In the genomic region with DNA sequence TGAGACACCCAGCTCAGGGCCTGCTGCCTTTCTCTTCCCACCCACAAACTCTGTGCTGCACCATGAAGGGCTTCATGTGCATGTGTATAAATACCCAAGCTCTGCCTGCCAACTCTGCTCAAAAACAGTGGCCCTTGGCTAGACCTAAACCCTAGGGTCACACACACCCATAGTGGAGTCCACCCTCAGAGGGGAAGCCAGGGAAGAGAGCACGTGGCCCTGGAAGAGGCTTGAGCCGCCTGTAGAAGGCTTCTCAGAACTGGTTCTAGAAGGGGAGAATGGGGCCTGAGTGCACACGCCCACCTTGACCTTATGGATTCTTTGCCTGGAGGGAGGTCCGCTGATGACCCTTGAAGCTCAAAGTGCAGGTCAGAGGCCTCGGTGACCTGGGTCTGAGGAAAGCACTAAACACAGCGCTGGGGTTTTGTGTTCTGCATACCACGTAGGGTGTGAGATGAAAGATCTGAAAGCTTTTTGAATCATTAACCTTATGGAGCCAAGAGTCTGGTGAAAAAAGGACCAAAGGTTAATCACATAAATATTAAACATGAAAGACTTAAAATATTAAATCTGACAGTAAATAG, we compare ENCODE assay signal across 21 cellular contexts.
A peak's percentile ranks its signal among the peaks of the same experiment; 100 is the strongest.
DNase-seq lines count a peak whose midpoint lies in the region; ATAC-seq, FAIRE-seq and TF ChIP-seq lines count a peak whose summit lies in the region.
"Had no signal": no experiment of that assay in that cellular context is flagged by ENCODE, and none has a peak within 500 bp of the region (broad histone marks: within the 10 kb centered on the region; RNA-seq: fewer than 3 reads in every experiment).

No MANE protein-coding gene starts in this region.

- H3K9ac ChIP-seq in BLaER1 (no peak overlapping the region), HepG2 (ENCODE audit: insufficient read depth, low read depth, low read length) (no peak overlapping the region)

- H3K36me3 ChIP-seq in BLaER1 (peaks cover 84% of the 10 kb centered on the region), HepG2 (replicated peaks in 1 of 2; ENCODE audit: control insufficient read depth in 1 of 2, insufficient read depth in 2 of 2, low read length in 2 of 2) (peaks cover 12 to 27% of the 10 kb centered on the region in 2 experiments)
- peaks cover 76% of the 10 kb centered on the region for H3K36me3 ChIP-seq in CD4-positive, alpha-beta memory T cell (ENCODE audit: insufficient read depth, low read length)

- WGBS in HepG2 (ENCODE audit: low lambda C conversion rate), result 44% methylated on average over 7 of the region's 7 CpGs

- no peak for ATAC-seq in activated CD8-positive, alpha-beta T cell treated with anti-CD3 and anti-CD28 coated beads, Interleukin-2, amount 10 ng/mL, durations not matched to agents 7 days and 5 days
- ATAC-seq in HepG2 (peak; percentile 59), HG03565 (IDR thresholded peaks at IDR 0.05; ENCODE audit: unreplicated experiment) (no peak), HG02678 (IDR thresholded peaks at IDR 0.05; ENCODE audit: unreplicated experiment) (no peak), HG02759 (IDR thresholded peaks at IDR 0.05; ENCODE audit: unreplicated experiment) (no peak)
- ATAC-seq: Panc1 had no signal

- no peak overlapping the region for H3K4me3 Mint-ChIP-seq in CD4-positive, alpha-beta memory T cell
- H3K4me3 Mint-ChIP-seq in activated CD8-positive, alpha-beta T cell treated with anti-CD3 and anti-CD28 coated beads, Interleukin-2, amount 10 ng/mL, durations not matched to agents 7 days and 5 days, result no peak overlapping the region
- H3K4me3 Mint-ChIP-seq: endodermal cell had no signal

- no peaks in the 10 kb centered on the region for H3K27me3 Mint-ChIP-seq in CD4-positive, alpha-beta memory T cell
- no peaks in the 10 kb centered on the region for H3K27me3 Mint-ChIP-seq in activated CD8-positive, alpha-beta T cell treated with anti-CD3 and anti-CD28 coated beads, Interleukin-2, amount 10 ng/mL, durations not matched to agents 7 days and 5 days (ENCODE audit: low read depth)

- no peak for DNase-seq in CD4-positive, alpha-beta memory T cell
- DNase-seq in activated CD8-positive, alpha-beta T cell treated with anti-CD3 and anti-CD28 coated beads, Interleukin-2, amount 10 ng/mL, durations not matched to agents 7 days and 5 days, result no peak
- peak; percentile 33 for DNase-seq in HepG2 (ENCODE audit: low spot score)
- no peak for DNase-seq in activated CD4-positive, CD25-positive, alpha-beta regulatory T cell (lab: John Stamatoyannopoulos, UW)
- DNase-seq: activated CD4-positive, CD25-positive, alpha-beta regulatory T cell treated with anti-CD3 and anti-CD28 coated beads, Interleukin-2, amount 50 U/mL, for 72 hours; adrenal gland; colonic mucosa; endodermal cell; HCEC 1CT; NCI-H1092 treated with DMSO at 0.1 percent for 48 hours; NCI-H2081 treated with DMSO at 0.1 percent for 48 hours; NCI-H446 treated with DMSO at 0.1 percent for 48 hours; retina; substantia nigra; T-helper 9 cell had no signal

- H3K4me2 ChIP-seq in BLaER1, result no peak overlapping the region
- no peak overlapping the region for H3K4me2 ChIP-seq in HepG2 (ENCODE audit: low read depth, low read length)

- peaks cover 0 to 2% (median 0%) of the 10 kb centered on the region in 8 donors for H3K9me3 Mint-ChIP-seq in CD4-positive, alpha-beta memory T cell
- H3K9me3 Mint-ChIP-seq in activated CD8-positive, alpha-beta T cell treated with anti-CD3 and anti-CD28 coated beads, Interleukin-2, amount 10 ng/mL, durations not matched to agents 7 days and 5 days (ENCODE audit: insufficient read depth), result no peaks in the 10 kb centered on the region
- H3K9me3 Mint-ChIP-seq: endodermal cell had no signal

- intact Hi-C loops in CD4-positive, alpha-beta memory T cell (cut with micrococcal nuclease), result loop anchor here (5.0 kb wide), 1 partner anchor 151 kb away; no protein-coding TSS in a partner anchor
- intact Hi-C loops in HepG2 (cut with micrococcal nuclease; ENCODE audit: unreplicated experiment), result loop anchor here (5.0 kb wide), 1 partner anchor 74 kb away; no protein-coding TSS in a partner anchor

- H3K4me1 ChIP-seq in BLaER1 (peaks cover 31% of the 10 kb centered on the region), HepG2 (ENCODE audit: insufficient read depth, low read length) (peaks cover 36% of the 10 kb centered on the region)
- H3K4me1 ChIP-seq in CD4-positive, alpha-beta memory T cell (ENCODE audit: insufficient read depth, low read length), result peaks cover 27% of the 10 kb centered on the region
- H3K4me1 ChIP-seq: adrenal gland, colonic mucosa had no signal

- POLR2A ChIA-PET in CD4-positive, alpha-beta memory T cell (lab: Charles Lee; ENCODE audit: partially characterized antibody), result no interaction called here
- POLR2A ChIA-PET in activated CD8-positive, alpha-beta T cell treated with anti-CD3 and anti-CD28 coated beads, Interleukin-2, amount 10 ng/mL, durations not matched to agents 7 days and 5 days (lab: Charles Lee), result no interaction called here
- POLR2A ChIA-PET in HepG2 (lab: Yijun Ruan, JAX), result no interaction called here

- peak overlapping the region in 6 of 7 donors; percentile 41 to 77 (median 61) for H3K27ac Mint-ChIP-seq in CD4-positive, alpha-beta memory T cell
- peak overlapping the region; percentile 43 for H3K27ac Mint-ChIP-seq in activated CD8-positive, alpha-beta T cell treated with anti-CD3 and anti-CD28 coated beads, Interleukin-2, amount 10 ng/mL, durations not matched to agents 7 days and 5 days
- H3K27ac Mint-ChIP-seq: endodermal cell had no signal

- TF ChIP-seq CTCF in HepG2 (CRISPR knock-in tag; IDR thresholded peaks at IDR 0.05), result no peak

- H4K20me1 ChIP-seq in BLaER1, result peaks cover 43% of the 10 kb centered on the region
- H4K20me1 ChIP-seq in HepG2 (ENCODE audit: insufficient read depth, low read length), result no peaks in the 10 kb centered on the region

- FAIRE-seq in HepG2 (lab: Jason Lieb, UNC), result peak; percentile 4
- FAIRE-seq: D721Med had no signal

- no peaks in the 10 kb centered on the region for H3K79me2 ChIP-seq in HepG2 (ENCODE audit: insufficient read depth, low read length)

- peaks cover 23 to 43% (median 26%) of the 10 kb centered on the region in 4 donors for H3K4me1 Mint-ChIP-seq in CD4-positive, alpha-beta memory T cell
- peaks cover 29% of the 10 kb centered on the region for H3K4me1 Mint-ChIP-seq in activated CD8-positive, alpha-beta T cell treated with anti-CD3 and anti-CD28 coated beads, Interleukin-2, amount 10 ng/mL, durations not matched to agents 7 days and 5 days (ENCODE audit: low read depth)
- H3K4me1 Mint-ChIP-seq: endodermal cell had no signal

- no TSS peak for BruUV-seq in HepG2 (replicated peaks; lab: Mats Ljungman, UMichigan)

- TF ChIP-seq RAD21 in HepG2 (CRISPR knock-in tag; IDR thresholded peaks at IDR 0.05), result no peak

- in situ Hi-C loops in HepG2 (cut with HindIII; ENCODE audit: extremely low pct_ligation_motif_present, low pct_unique_long_range_greater_than_20kb), result loop anchor here (25.0 kb wide), 1 partner anchor 411 kb away; the partner anchor contains the start of genes LSM11 and THG1L

- H3K4me3 ChIP-seq in BLaER1 (no peak overlapping the region), HepG2 (replicated peaks in 1 of 3; ENCODE audit: insufficient read depth in 1 of 3, low read depth in 2 of 3, low read length in 3 of 3) (no peak overlapping the region)
- H3K4me3 ChIP-seq in CD4-positive, alpha-beta memory T cell (ENCODE audit: low read length in 2 of 2), result no peak overlapping the region
- H3K4me3 ChIP-seq: adrenal gland, colonic mucosa had no signal

- H2AFZ ChIP-seq in HepG2 (ENCODE audit: low read length), result no peak overlapping the region

- TF ChIP-seq POLR2A in HepG2 (IDR thresholded peaks at IDR 0.05; ENCODE audit: insufficient read depth in 1 of 2, low read depth in 2 of 2, low read length in 2 of 2), result no peak

- H3K27ac ChIP-seq in BLaER1 (peak overlapping the region; percentile 1; the same call in 1 of the 2 replicates), HepG2 (ENCODE audit: extremely low read length, insufficient read depth, low read length) (peak overlapping the region; percentile 68)
- no peak overlapping the region for H3K27ac ChIP-seq in CD4-positive, alpha-beta memory T cell (ENCODE audit: low read depth, low read length)
- H3K27ac ChIP-seq: adrenal gland, colonic mucosa had no signal

- TF ChIP-seq EP300 in HepG2 (IDR thresholded peaks at IDR 0.05; ENCODE audit: low read depth in 2 of 2, low read length in 2 of 2) (peak in 1 of 2 experiments; percentile 30; a peak in 1 of 4 replicates), HepG2 (CRISPR knock-in tag; IDR thresholded peaks at IDR 0.05; ENCODE audit: borderline replicate concordance) (no peak)

- H3K9me3 ChIP-seq in BLaER1 (no peaks in the 10 kb centered on the region), HepG2 (ENCODE audit: low read length) (no peaks in the 10 kb centered on the region)
- no peaks in the 10 kb centered on the region for H3K9me3 ChIP-seq in CD4-positive, alpha-beta memory T cell (ENCODE audit: control insufficient read depth in 1 of 2, low read length in 2 of 2)
- H3K9me3 ChIP-seq: adrenal gland, colonic mucosa had no signal

- H3K27me3 ChIP-seq in BLaER1 (no peaks in the 10 kb centered on the region), HepG2 (ENCODE audit: control insufficient read depth in 1 of 2, insufficient read depth in 2 of 2, low read length in 2 of 2) (no peaks in the 10 kb centered on the region)
- no peaks in the 10 kb centered on the region for H3K27me3 ChIP-seq in CD4-positive, alpha-beta memory T cell (ENCODE audit: insufficient read depth, low read length)
- H3K27me3 ChIP-seq: adrenal gland, colonic mucosa had no signal

- peaks cover 75 to 93% of the 10 kb centered on the region in 2 donors for H3K36me3 Mint-ChIP-seq in CD4-positive, alpha-beta memory T cell
- peaks cover 88% of the 10 kb centered on the region for H3K36me3 Mint-ChIP-seq in activated CD8-positive, alpha-beta T cell treated with anti-CD3 and anti-CD28 coated beads, Interleukin-2, amount 10 ng/mL, durations not matched to agents 7 days and 5 days (ENCODE audit: low read depth)

- CTCF ChIA-PET in CD4-positive, alpha-beta memory T cell (lab: Charles Lee; ENCODE audit: partially characterized antibody), result interaction anchor here (1.0 to 4.7 kb wide), 13 partner anchors 9 to 417 kb away, joined by 3 to 52 read pairs (median 12); partner anchors contain the start of gene LSM11
- CTCF ChIA-PET in activated CD8-positive, alpha-beta T cell treated with anti-CD3 and anti-CD28 coated beads, Interleukin-2, amount 10 ng/mL, durations not matched to agents 7 days and 5 days (lab: Charles Lee), result interaction anchor here (0.8 to 6.6 kb wide), 10 partner anchors 10 to 417 kb away, joined by 3 to 78 read pairs (median 13); a partner anchor contains a TSS
- CTCF ChIA-PET in HepG2 (lab: Yijun Ruan, JAX; ENCODE audit: low intra/inter-chr PET ratio, low total read pairs), result no interaction called here
